ENCODE assay signal across 25 cellular contexts in the genomic region with DNA sequence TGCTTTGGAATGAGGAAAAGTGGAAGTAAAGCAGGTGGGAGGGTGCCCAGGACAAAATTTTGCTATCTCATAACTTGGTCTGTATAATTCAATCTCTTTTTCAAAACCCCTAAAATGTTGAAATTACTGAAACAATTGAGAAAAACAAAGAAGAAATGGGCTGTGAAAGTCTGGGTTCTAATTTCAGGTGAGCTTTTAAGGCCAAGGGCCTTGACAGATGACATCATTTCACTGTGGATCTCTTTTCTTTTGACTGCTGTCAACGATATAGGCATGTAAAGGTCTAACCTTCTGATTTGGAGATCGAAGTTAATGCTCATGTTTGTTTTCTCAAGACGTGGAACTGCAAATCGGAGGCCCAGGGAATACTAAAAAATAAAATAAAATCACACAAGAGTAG.
"Had no signal": no experiment of that assay in that cellular context is flagged by ENCODE, and none has a peak within 500 bp of the region (broad histone marks: within the 10 kb centered on the region; RNA-seq: fewer than 3 reads in every experiment).

No MANE protein-coding gene starts in this region.

- ATAC-seq: effector memory CD8-positive, alpha-beta T cell; esophagus mucosa; gastrocnemius medialis; heart right ventricle; left cardiac atrium; left lung; left ventricle myocardium superior; lower lobe of right lung had no signal

- H3K27me3 ChIP-seq: colonic mucosa, esophagus squamous epithelium, gastrocnemius medialis, heart right ventricle, left lung had no signal

- DNase-seq: colonic mucosa; cortex of kidney; effector CD8-positive, alpha-beta T cell; effector memory CD8-positive, alpha-beta T cell; endodermal cell; erythroblast; esophagus squamous epithelium; foreskin fibroblast; foreskin melanocyte; gastrocnemius medialis; glutamatergic neuron; head of caudate nucleus; heart right ventricle; hippocampal formation; left cardiac atrium; left lung; left ventricle myocardium superior; lower lobe of right lung; mesenchymal stem cell; midbrain had no signal

- H3K9me3 ChIP-seq: colonic mucosa, esophagus squamous epithelium, gastrocnemius medialis, left lung, lower lobe of right lung had no signal

- H3K4me1 ChIP-seq: colonic mucosa, esophagus squamous epithelium, gastrocnemius medialis, heart right ventricle, left lung had no signal

- H3K36me3 ChIP-seq: colonic mucosa, esophagus squamous epithelium, gastrocnemius medialis, heart right ventricle, left lung, lower lobe of right lung had no signal

- FAIRE-seq: endometrium, islet of Langerhans, keratinocyte had no signal

- H3K4me3 ChIP-seq: colonic mucosa, esophagus squamous epithelium, gastrocnemius medialis, heart right ventricle, left lung, lower lobe of right lung had no signal

- H3K27ac ChIP-seq: colonic mucosa, epithelial cell of prostate, esophagus squamous epithelium, gastrocnemius medialis, heart right ventricle, left lung, lower lobe of right lung had no signal
